ENCODE assay signal across 8 cellular contexts in genomic region chr10:69961168-69961863, GRCh38.
DNase-seq lines count a peak whose midpoint lies in the region; ATAC-seq and TF ChIP-seq lines count a peak whose summit lies in the region.

No MANE protein-coding gene starts in this region.

- no peak for DNase-seq in DND-41
- peak; percentile 15 for DNase-seq in M059J (ENCODE audit: low read depth)
- peak; percentile 15 for DNase-seq in dermis blood vessel endothelial cell
- no peak for DNase-seq in caudate nucleus (lab: John Stamatoyannopoulos, UW)
- no peak for DNase-seq in T1000 (lab: John Stamatoyannopoulos, UW)
- no peak for DNase-seq in NCI-H2196 (lab: John Stamatoyannopoulos, UW; ENCODE audit: unreplicated experiment)
- no peak for DNase-seq in NOMO-1 (lab: John Stamatoyannopoulos, UW; ENCODE audit: unreplicated experiment in 2 of 2)

- H3K27ac Mint-ChIP-seq in nephron, result peak overlapping the region; percentile 43 to 92 (median 80)

- H3K9me3 ChIP-seq in DND-41 (ENCODE audit: insufficient read depth, low read length, severe bottlenecking), result no peaks in the 10 kb centered on the region

- H3K27me3 Mint-ChIP-seq in nephron (ENCODE audit: low read depth), result peaks cover 14% of the 10 kb centered on the region

- H3K4me3 ChIP-seq in DND-41 (ENCODE audit: low read depth in 1 of 2, low read length in 2 of 2), result no peak overlapping the region

- peak overlapping the region in 1 of 3 experiments; percentile 38 for H3K4me3 Mint-ChIP-seq in nephron

- H3K9me3 Mint-ChIP-seq in nephron, result no peaks in the 10 kb centered on the region

- no peaks in the 10 kb centered on the region for H3K79me2 ChIP-seq in DND-41 (ENCODE audit: insufficient read depth, low read length)

- H2AFZ ChIP-seq in DND-41 (ENCODE audit: low read depth, low read length), result no peak overlapping the region

- peaks cover 22% of the 10 kb centered on the region for H3K36me3 Mint-ChIP-seq in nephron (ENCODE audit: low read depth)

- H3K9ac ChIP-seq in DND-41 (ENCODE audit: low read depth, low read length), result no peak overlapping the region

- H4K20me1 ChIP-seq in DND-41 (ENCODE audit: insufficient read depth, low read length), result no peaks in the 10 kb centered on the region

- no peak overlapping the region for H3K4me2 ChIP-seq in DND-41 (ENCODE audit: insufficient read depth, low read length)

- no peak for ATAC-seq in DND-41 (ENCODE audit: insufficient read depth, low read depth)

- no peaks in the 10 kb centered on the region for H3K36me3 ChIP-seq in DND-41 (ENCODE audit: insufficient read depth, low read length)

- no peaks in the 10 kb centered on the region for H3K4me1 ChIP-seq in DND-41 (ENCODE audit: insufficient read depth, low read length)

- TF ChIP-seq CTCF in DND-41 (IDR thresholded peaks at IDR 0.05; ENCODE audit: borderline replicate concordance, extremely low read depth, low read length, poor library complexity, severe bottlenecking), result peak; percentile 44
- TF ChIP-seq CTCF in nephron (IDR thresholded peaks at IDR 0.05; ENCODE audit: unreplicated experiment in 3 of 3), result peak; percentile 20 to 44 (median 34)

- H3K27ac ChIP-seq in DND-41 (ENCODE audit: low read length) (no peak overlapping the region), caudate nucleus (ENCODE audit: low read depth, low read length) (no peak overlapping the region)

- peaks cover 20% of the 10 kb centered on the region for H3K4me1 Mint-ChIP-seq in nephron

- H3K27me3 ChIP-seq in DND-41 (ENCODE audit: insufficient read depth, low read length, poor library complexity), result peaks cover 3% of the 10 kb centered on the region

Comparison
In these comparisons a context has a peak if more than half of its experiments do, and no peak if none do; other contexts are left out.
1. DNase-seq: peak in M059J (single experiment) and dermis blood vessel endothelial cell (single experiment); none in DND-41 (single experiment), caudate nucleus (0 of 61), T1000 (single experiment), NCI-H2196 (single experiment) and NOMO-1 (0 of 2).